18 cellular contexts compared by ENCODE assay signal in the genomic region with DNA sequence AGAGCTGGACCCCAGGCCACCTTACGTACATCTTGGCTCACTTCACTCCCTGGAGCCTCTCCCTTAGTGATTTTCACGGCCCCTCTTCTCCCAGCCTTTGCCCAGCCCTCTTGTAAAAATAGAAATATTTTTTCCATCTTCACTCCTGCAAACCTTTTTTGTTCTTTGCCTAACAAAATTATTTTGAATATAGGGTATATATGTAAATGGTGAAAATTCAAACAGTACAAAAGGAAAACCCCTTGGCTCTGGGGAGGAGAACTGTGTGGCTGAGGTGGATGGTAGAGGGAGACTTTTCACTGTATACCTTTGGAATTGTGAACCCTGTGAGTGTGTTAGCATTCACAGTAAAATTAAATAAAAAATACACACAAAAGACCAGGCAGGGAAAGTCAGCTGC. TPM values are rescaled to one million over a fixed set of nuclear protein-coding genes. Genes with fewer than 3 reads are reported as not detected.
DNase-seq lines count a peak whose midpoint lies in the region; ATAC-seq and TF ChIP-seq lines count a peak whose summit lies in the region.
"Had no signal": no experiment of that assay in that cellular context is flagged by ENCODE, and none has a peak within 500 bp of the region (broad histone marks: within the 10 kb centered on the region; RNA-seq: fewer than 3 reads in every experiment).

No MANE protein-coding gene starts in this region.

- no peaks in the 10 kb centered on the region for H3K79me2 ChIP-seq in GM23338 (replicated peaks; ENCODE audit: insufficient read depth)

- H3K4me1 ChIP-seq in GM23338 (ENCODE audit: insufficient read depth) (peaks cover 51% of the 10 kb centered on the region), neuronal stem cell (ENCODE audit: control insufficient read depth in 2 of 2, insufficient read depth in 1 of 2, low read depth in 1 of 2, low read length in 2 of 2) (peaks cover 9 to 13% of the 10 kb centered on the region in 2 donors), BE2C (peaks cover 11% of the 10 kb centered on the region)

- H3K4me3 Mint-ChIP-seq in GM23338 (peak overlapping the region; percentile 41; the same call in 1 of the 3 replicates), endothelial cell (ENCODE audit: unreplicated experiment) (peak overlapping the region; percentile 21), natural killer cell (no peak overlapping the region)
- H3K4me3 Mint-ChIP-seq in activated T-helper 1 cell treated with anti-CD3 and anti-CD28 coated beads, Interleukin-12 subunit alpha, Interleukin-12 subunit beta, Interleukin-2, Interleukin-4 antibody, amounts not matched to agents 30 ng/mL and 10 ng/mL and 1 ng/mL, durations not matched to agents 14 hours and 24 hours and 36 hours, result no peak overlapping the region

- H3F3A ChIP-seq in GM23338 (replicated peaks; ENCODE audit: low read depth), result peaks cover 20% of the 10 kb centered on the region

- H3K4me1 Mint-ChIP-seq in GM23338 (peaks cover 36% of the 10 kb centered on the region), endothelial cell (ENCODE audit: unreplicated experiment) (no peaks in the 10 kb centered on the region), natural killer cell (peaks cover 0 to 7% of the 10 kb centered on the region in 2 donors)
- no peaks in the 10 kb centered on the region for H3K4me1 Mint-ChIP-seq in activated T-helper 1 cell treated with anti-CD3 and anti-CD28 coated beads, Interleukin-12 subunit alpha, Interleukin-12 subunit beta, Interleukin-2, Interleukin-4 antibody, amounts not matched to agents 30 ng/mL and 10 ng/mL and 1 ng/mL, durations not matched to agents 14 hours and 24 hours and 36 hours (ENCODE audit: low read depth)

- H4K91ac ChIP-seq in neuronal stem cell (ENCODE audit: low read depth, low read length, poor library complexity), result no peak overlapping the region

- no CpG with 5 or more reads among the region's 2 CpGs for WGBS in neuronal stem cell (ENCODE audit: extremely low coverage in 2 of 2, insufficient read length in 2 of 2, insufficient replicate concordance in 1 of 2), 2 donors

- H3K9me3 ChIP-seq in neuronal stem cell (replicated peaks in 1 of 2; ENCODE audit: control insufficient read depth in 2 of 2, insufficient read depth in 1 of 2, low read depth in 1 of 2, low read length in 2 of 2) (peaks cover 6 to 16% of the 10 kb centered on the region in 2 donors), BE2C (no peaks in the 10 kb centered on the region)
- H3K9me3 ChIP-seq: SJSA1 had no signal

- H3K14ac ChIP-seq in neuronal stem cell (ENCODE audit: low read length), result no peak overlapping the region

- H3K27ac ChIP-seq in GM23338 (ENCODE audit: low read depth), result no peak overlapping the region
- no peak overlapping the region for H3K27ac ChIP-seq in neuronal stem cell (replicated peaks; ENCODE audit: low read length)
- H3K27ac ChIP-seq: SJSA1 had no signal

- no peaks in the 10 kb centered on the region for H3K79me1 ChIP-seq in neuronal stem cell (ENCODE audit: low read depth, low read length)

- no peak overlapping the region for H2BK12ac ChIP-seq in neuronal stem cell (ENCODE audit: low read length)

- peak overlapping the region; percentile 31 for H2AK5ac ChIP-seq in neuronal stem cell (ENCODE audit: low read depth, low read length)

- ATAC-seq in GM23338, result no peak
- no peak for ATAC-seq in natural killer cell
- ATAC-seq in HG03442 (IDR thresholded peaks at IDR 0.05; ENCODE audit: unreplicated experiment), result no peak

- H2BK5ac ChIP-seq in neuronal stem cell (ENCODE audit: low read length), result no peak overlapping the region

- H3K18ac ChIP-seq in neuronal stem cell (ENCODE audit: low read length), result no peak overlapping the region

- H3K9me2 ChIP-seq in GM23338 (ENCODE audit: insufficient read depth), result no peaks in the 10 kb centered on the region

- H3K27me3 ChIP-seq in GM23338 (ENCODE audit: insufficient read depth) (peaks cover 100% of the 10 kb centered on the region), neuronal stem cell (ENCODE audit: control insufficient read depth in 3 of 3, insufficient read depth in 3 of 3, low read depth in 1 of 3, low read length in 3 of 3) (peaks cover 68 to 100% (median 98%) of the 10 kb centered on the region in 3 experiments), BE2C (no peaks in the 10 kb centered on the region)

- TF ChIP-seq CTCF in GM23338 (conservative IDR thresholded peaks at IDR 0.05; ENCODE audit: low read depth in 2 of 2), result no peak
- no peak for TF ChIP-seq CTCF in endothelial cell (IDR thresholded peaks at IDR 0.05; ENCODE audit: unreplicated experiment)
- no peak for TF ChIP-seq CTCF in natural killer cell (IDR thresholded peaks at IDR 0.05)
- TF ChIP-seq CTCF in BE2C (IDR thresholded peaks at IDR 0.05; ENCODE audit: low read depth, low read length), result no peak

- H2BK15ac ChIP-seq in neuronal stem cell (ENCODE audit: low read length), result no peak overlapping the region

- H4K8ac ChIP-seq in neuronal stem cell (ENCODE audit: low read depth, low read length), result no peak overlapping the region

- H3K4ac ChIP-seq in neuronal stem cell (ENCODE audit: low read length), result no peak overlapping the region

- DNase-seq in GM23338 (ENCODE audit: low spot score) (no peak), endothelial cell (ENCODE audit: low spot score) (no peak), neuronal stem cell (ENCODE audit: low spot score) (no peak), natural killer cell (no peak), BE2C (no peak), pons (ENCODE audit: low spot score) (no peak)
- no peak for DNase-seq in activated T-helper 1 cell treated with anti-CD3 and anti-CD28 coated beads, Interleukin-12 subunit alpha, Interleukin-12 subunit beta, Interleukin-2, Interleukin-4 antibody, amounts not matched to agents 30 ng/mL and 10 ng/mL and 1 ng/mL, durations not matched to agents 14 hours and 24 hours and 36 hours (ENCODE audit: low spot score)
- DNase-seq: DMS53, EL, HCEC 1CT, NCI-H1694 treated with DMSO at 0.1 percent for 48 hours, NCI-H2081 treated with DMSO at 0.1 percent for 48 hours, NCI-H2171 treated with DMSO at 0.1 percent for 48 hours, NCI-H524 treated with DMSO at 0.1 percent for 48 hours, OCI-M1 had no signal

- H3K9me3 Mint-ChIP-seq in GM23338, result peaks cover 8% of the 10 kb centered on the region; the same call in 2 of the 3 replicates
- H3K9me3 Mint-ChIP-seq in activated T-helper 1 cell treated with anti-CD3 and anti-CD28 coated beads, Interleukin-12 subunit alpha, Interleukin-12 subunit beta, Interleukin-2, Interleukin-4 antibody, amounts not matched to agents 30 ng/mL and 10 ng/mL and 1 ng/mL, durations not matched to agents 14 hours and 24 hours and 36 hours, result no peaks in the 10 kb centered on the region
- no peaks in the 10 kb centered on the region for H3K9me3 Mint-ChIP-seq in endothelial cell (ENCODE audit: unreplicated experiment)
- H3K9me3 Mint-ChIP-seq in natural killer cell, result no peaks in the 10 kb centered on the region

- H3K27me3 Mint-ChIP-seq in GM23338 (ENCODE audit: insufficient read depth, low read depth, poor library complexity) (peaks cover 98% of the 10 kb centered on the region), endothelial cell (ENCODE audit: unreplicated experiment) (peaks cover 37% of the 10 kb centered on the region), natural killer cell (ENCODE audit: low read depth in 2 of 2) (peaks cover 54 to 62% of the 10 kb centered on the region in 2 donors)
- peaks cover 81% of the 10 kb centered on the region for H3K27me3 Mint-ChIP-seq in activated T-helper 1 cell treated with anti-CD3 and anti-CD28 coated beads, Interleukin-12 subunit alpha, Interleukin-12 subunit beta, Interleukin-2, Interleukin-4 antibody, amounts not matched to agents 30 ng/mL and 10 ng/mL and 1 ng/mL, durations not matched to agents 14 hours and 24 hours and 36 hours (ENCODE audit: insufficient read depth)

- peak overlapping the region; percentile 48 for H3K4me3 ChIP-seq in GM23338
- no peak overlapping the region for H3K4me3 ChIP-seq in neuronal stem cell (ENCODE audit: low read length in 2 of 2)
- H3K4me3 ChIP-seq in BE2C (ENCODE audit: low read depth, low read length), result no peak overlapping the region
- H3K4me3 ChIP-seq: SJSA1 had no signal

- no peaks in the 10 kb centered on the region for H3K36me3 Mint-ChIP-seq in GM23338 (ENCODE audit: low read depth)
- no peaks in the 10 kb centered on the region for H3K36me3 Mint-ChIP-seq in activated T-helper 1 cell treated with anti-CD3 and anti-CD28 coated beads, Interleukin-12 subunit alpha, Interleukin-12 subunit beta, Interleukin-2, Interleukin-4 antibody, amounts not matched to agents 30 ng/mL and 10 ng/mL and 1 ng/mL, durations not matched to agents 14 hours and 24 hours and 36 hours (ENCODE audit: low read depth)
- peaks cover 4% of the 10 kb centered on the region for H3K36me3 Mint-ChIP-seq in endothelial cell (ENCODE audit: low read depth, unreplicated experiment)
- H3K36me3 Mint-ChIP-seq in natural killer cell, result no peaks in the 10 kb centered on the region

- H3K4me2 ChIP-seq in GM23338 (peak overlapping the region; percentile 75), neuronal stem cell (ENCODE audit: insufficient read depth, low read length, poor library complexity, severe bottlenecking) (no peak overlapping the region)

- H3K27ac Mint-ChIP-seq in GM23338 (no peak overlapping the region), endothelial cell (ENCODE audit: unreplicated experiment) (peak overlapping the region; percentile 54), natural killer cell (no peak overlapping the region)
- peak overlapping the region; percentile 42 for H3K27ac Mint-ChIP-seq in activated T-helper 1 cell treated with anti-CD3 and anti-CD28 coated beads, Interleukin-12 subunit alpha, Interleukin-12 subunit beta, Interleukin-2, Interleukin-4 antibody, amounts not matched to agents 30 ng/mL and 10 ng/mL and 1 ng/mL, durations not matched to agents 14 hours and 24 hours and 36 hours
- H3K27ac Mint-ChIP-seq: CD14-positive monocyte had no signal

- no peak overlapping the region for H2BK120ac ChIP-seq in neuronal stem cell (ENCODE audit: low read depth, low read length)

- no peaks in the 10 kb centered on the region; the same call in 1 of the 2 replicates for H3K36me3 ChIP-seq in GM23338 (ENCODE audit: insufficient read depth)
- no peaks in the 10 kb centered on the region for H3K36me3 ChIP-seq in neuronal stem cell (replicated peaks in 1 of 2; ENCODE audit: control insufficient read depth in 2 of 2, insufficient read depth in 2 of 2, low read length in 2 of 2)
- H3K36me3 ChIP-seq in BE2C, result peaks cover 51% of the 10 kb centered on the region
- H3K36me3 ChIP-seq: SJSA1 had no signal

- no peak overlapping the region for H3K23ac ChIP-seq in neuronal stem cell (ENCODE audit: low read depth, low read length, poor library complexity)

- H2AFZ ChIP-seq in GM23338, result no peak overlapping the region
- H2AFZ ChIP-seq in neuronal stem cell (ENCODE audit: low read length), result no peak overlapping the region

- peaks cover 35% of the 10 kb centered on the region for H4K20me1 ChIP-seq in GM23338 (replicated peaks; ENCODE audit: insufficient read depth)

- H3K9ac ChIP-seq in neuronal stem cell (ENCODE audit: low read depth, low read length, poor library complexity), result no peak overlapping the region

- intact Hi-C loops in activated T-helper 1 cell treated with anti-CD3 and anti-CD28 coated beads, Interleukin-12 subunit alpha, Interleukin-12 subunit beta, Interleukin-2, Interleukin-4 antibody, amounts not matched to agents 30 ng/mL and 10 ng/mL and 1 ng/mL, durations not matched to agents 14 hours and 24 hours and 36 hours (cut with micrococcal nuclease), result loop anchor here (2.0 kb wide), 1 partner anchor 39 kb away; no protein-coding TSS in a partner anchor
- intact Hi-C loops in natural killer cell (cut with micrococcal nuclease), result no loop called here

RNA-seq across cellular contexts. Expression of gene POLG, which starts 34.9 kb away (rescaled TPM):
- 70.2 and 74.1 TPM in 2 replicates for total RNA-seq in GM23338 (2014; rRNA removed; shearing (Covaris generic))
- 28.8 and 29.0 TPM in 2 replicates for polyA plus RNA-seq in GM23338 (2016; fragmentation: Nextera tagmentation; extraction: Ambion mirVana)
- 116 and 134 TPM in 2 replicates for total RNA-seq in activated T-helper 1 cell treated with anti-CD3 and anti-CD28 coated beads, Interleukin-12 subunit alpha, Interleukin-12 subunit beta, Interleukin-2, Interleukin-4 antibody, amounts not matched to agents 30 ng/mL and 10 ng/mL and 1 ng/mL, durations not matched to agents 14 hours and 24 hours and 36 hours
- total RNA-seq in endothelial cell (ENCODE audit: unreplicated experiment) (64.5 TPM), natural killer cell (100 to 1,000 TPM; 205 to 253 (median 238) TPM)
- polyA plus RNA-seq in neuronal stem cell (2013, experiment 1 of 2), result 21.3 TPM
- 21.7 TPM for polyA plus RNA-seq in neuronal stem cell (2013, experiment 2 of 2)
- polyA plus RNA-seq in BE2C (2012; ENCODE audit: insufficient read depth, insufficient read length, low read depth), result 101 TPM

Comparison
In these comparisons a context has a peak if more than half of its experiments do, and no peak if none do; other contexts are left out.
1. H3K27ac Mint-ChIP-seq: peak in activated T-helper 1 cell treated with anti-CD3 and anti-CD28 coated beads, Interleukin-12 subunit alpha, Interleukin-12 subunit beta, Interleukin-2, Interleukin-4 antibody, amounts not matched to agents 30 ng/mL and 10 ng/mL and 1 ng/mL, durations not matched to agents 14 hours and 24 hours and 36 hours (single experiment) and endothelial cell (single experiment); none in GM23338 (single experiment) and natural killer cell (0 of 2).
2. H3K4me3 Mint-ChIP-seq: peak in GM23338 (single experiment) and endothelial cell (single experiment); none in activated T-helper 1 cell treated with anti-CD3 and anti-CD28 coated beads, Interleukin-12 subunit alpha, Interleukin-12 subunit beta, Interleukin-2, Interleukin-4 antibody, amounts not matched to agents 30 ng/mL and 10 ng/mL and 1 ng/mL, durations not matched to agents 14 hours and 24 hours and 36 hours (single experiment) and natural killer cell (single experiment).